8 cellular contexts compared by ENCODE assay signal in the genomic region with DNA sequence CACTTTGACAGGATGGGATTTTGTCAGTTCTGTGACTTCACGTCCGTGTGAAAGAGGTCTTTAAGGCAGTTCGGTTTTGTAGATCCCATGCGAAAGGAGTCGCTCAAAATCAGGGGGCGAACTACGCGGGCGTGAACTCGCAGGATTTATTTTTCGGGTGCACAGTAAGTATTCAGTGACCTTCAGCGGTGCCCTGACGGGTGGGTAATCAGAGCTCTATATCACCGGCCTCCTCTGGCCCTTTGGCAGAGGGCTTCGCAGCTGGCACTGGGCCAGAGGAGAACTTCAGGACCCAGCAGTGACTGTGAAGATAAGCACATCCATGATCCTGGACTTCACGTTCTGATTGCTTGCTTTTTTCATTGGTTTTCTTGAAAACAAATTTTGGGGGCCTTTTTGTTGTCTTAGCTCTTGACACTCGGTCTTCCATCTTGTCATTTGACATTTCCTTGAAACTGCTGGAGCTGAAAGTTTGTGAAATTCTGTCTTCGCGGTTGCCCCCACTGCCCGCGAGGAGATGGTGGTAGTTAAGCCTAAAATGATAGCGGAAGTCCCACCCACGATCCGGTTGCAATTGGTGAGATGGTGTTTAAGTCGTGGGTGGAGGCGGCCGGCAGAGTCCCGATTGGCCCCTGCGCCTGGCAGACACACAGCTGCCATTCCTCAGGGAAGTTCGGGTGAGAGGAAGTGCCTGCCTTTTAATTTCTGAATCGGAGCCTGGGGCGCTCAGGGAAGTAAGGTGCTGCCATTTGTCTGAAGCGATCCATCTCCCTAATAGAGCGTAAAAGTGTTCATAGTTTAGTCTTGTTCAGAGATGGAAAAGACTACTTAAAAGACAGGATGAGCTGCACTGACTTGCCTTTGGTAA. TPM values are rescaled to one million over a fixed set of nuclear protein-coding genes. Genes with fewer than 3 reads are reported as not detected.
A peak's percentile ranks its signal among the peaks of the same experiment; 100 is the strongest.
DNase-seq lines count a peak whose midpoint lies in the region; ATAC-seq, FAIRE-seq and TF ChIP-seq lines count a peak whose summit lies in the region.

A gene (minus strand): TSS at position 535 of the 868 bp plus-strand sequence. CDS start 872 bp downstream, outside the sequence.

- no peaks in the 10 kb centered on the region for H3K27me3 ChIP-seq in upper lobe of right lung

- peak within 1 kb of the TSS; percentile 100 for H3K4me3 Mint-ChIP-seq in T-helper 1 cell treated with Interleukin-12 subunit alpha and Interleukin-12 subunit beta and Interleukin-4 antibody, amounts not matched to agents 30 μg/mL and 1 μg/mL, for 36 hours

- peaks cover 21% of the 10 kb centered on the region for H3K36me3 Mint-ChIP-seq in T-helper 1 cell treated with Interleukin-12 subunit alpha and Interleukin-12 subunit beta and Interleukin-4 antibody, amounts not matched to agents 30 μg/mL and 1 μg/mL, for 36 hours (ENCODE audit: low read depth)

- peaks cover 57% of the 10 kb centered on the region for H3K4me1 ChIP-seq in upper lobe of right lung

- ATAC-seq in HG02840 (IDR thresholded peaks at IDR 0.05; ENCODE audit: low FRiP score, unreplicated experiment) (peak; percentile 50), left cardiac atrium (peak; percentile 86 to 88), upper lobe of right lung (peak; percentile 89)

- H3K27me3 Mint-ChIP-seq in T-helper 1 cell treated with Interleukin-12 subunit alpha and Interleukin-12 subunit beta and Interleukin-4 antibody, amounts not matched to agents 30 μg/mL and 1 μg/mL, for 36 hours (ENCODE audit: low read depth), result no peaks in the 10 kb centered on the region

- H3K27ac Mint-ChIP-seq in T-helper 1 cell treated with Interleukin-12 subunit alpha and Interleukin-12 subunit beta and Interleukin-4 antibody, amounts not matched to agents 30 μg/mL and 1 μg/mL, for 36 hours, result peak within 1 kb of the TSS; percentile 98

- H3K4me1 Mint-ChIP-seq in T-helper 1 cell treated with Interleukin-12 subunit alpha and Interleukin-12 subunit beta and Interleukin-4 antibody, amounts not matched to agents 30 μg/mL and 1 μg/mL, for 36 hours (ENCODE audit: low read depth), result peaks cover 39% of the 10 kb centered on the region

- peak; percentile 32; the same call in 1 of the 2 replicates for TF ChIP-seq POLR2A in GM12891 (IDR thresholded peaks at IDR 0.05; ENCODE audit: low read depth, low read length)

- peak within 1 kb of the TSS; percentile 86 for H3K4me3 ChIP-seq in upper lobe of right lung

- H3K27ac ChIP-seq in upper lobe of right lung, result peak within 1 kb of the TSS; percentile 95

- DNase-seq in GM12891 (ENCODE audit: insufficient read length, low spot score) (peak; percentile 56), NCI-H146 (lab: John Stamatoyannopoulos, UW) (peak; percentile 90), amniotic stem cell (lab: John Stamatoyannopoulos, UW) (peak; percentile 91), left cardiac atrium (peak; percentile 93), posterior vena cava (ENCODE audit: low spot score) (peak; percentile 97), upper lobe of right lung (peak; percentile 94)

- H3K9me3 ChIP-seq in upper lobe of right lung, result no peaks in the 10 kb centered on the region

- TF ChIP-seq CTCF in upper lobe of right lung (IDR thresholded peaks at IDR 0.05), result no peak

- FAIRE-seq in GM12891 (lab: Jason Lieb, UNC), result peak; percentile 97

- H3K36me3 ChIP-seq in upper lobe of right lung, result peaks cover 16% of the 10 kb centered on the region

- no peaks in the 10 kb centered on the region for H3K9me3 Mint-ChIP-seq in T-helper 1 cell treated with Interleukin-12 subunit alpha and Interleukin-12 subunit beta and Interleukin-4 antibody, amounts not matched to agents 30 μg/mL and 1 μg/mL, for 36 hours

- intact Hi-C loops in left cardiac atrium (cut with DNase I) (loop anchor here (5.0 to 10.0 kb wide), 2 partner anchors 114 to 122 kb away; a partner anchor contains a TSS), posterior vena cava (cut with DNase I) (loop anchor here in 1 of 2 donors (5.0 to 10.0 kb wide), 2 partner anchors 114 to 358 kb away; a partner anchor contains a TSS), upper lobe of right lung (cut with DNase I) (no loop called here)

TF ChIP-seq in GM12891, 5 proteins besides CTCF, POLR2A, EP300 and RAD21:
- peak; percentile 89 for TF ChIP-seq SPI1 (IDR thresholded peaks at IDR 0.05; ENCODE audit: low read depth, low read length)
- peak; percentile 59; the same call in 1 of the 2 replicates for TF ChIP-seq POU2F2 (IDR thresholded peaks at IDR 0.05; ENCODE audit: low read depth, low read length)
- TF ChIP-seq TAF1 (IDR thresholded peaks at IDR 0.05; ENCODE audit: low read depth, low read length), result peak; percentile 69
- TF ChIP-seq PAX5 (IDR thresholded peaks at IDR 0.05; ENCODE audit: insufficient read depth, low read length, severe bottlenecking), result no peak
- 0 out of 2 replicates have a peak, but pooled peaks have one; percentile 52 for TF ChIP-seq POLR2AphosphoS5 (IDR thresholded peaks at IDR 0.05; ENCODE audit: low read depth, low read length)

RNA-seq across cellular contexts. Expression of the gene that starts here (rescaled TPM):
- polyA plus RNA-seq in GM12891 (2012; ENCODE audit: low read depth, missing spikeins), result 27.7 TPM
- total RNA-seq in left cardiac atrium (10 to 100 TPM; 34.5 to 34.7 TPM), posterior vena cava (10 to 100 TPM; 31.5 to 44.0 TPM), upper lobe of right lung (46.0 TPM)

Comparison
In these comparisons a context has a peak if more than half of its experiments do, and no peak if none do; other contexts are left out.
1. Peak in every context shown above with its lines: DNase-seq, ATAC-seq, H3K4me3 ChIP-seq and H3K27ac ChIP-seq.